Comparison of ENCODE assay signal across 23 cellular contexts in genomic region chr4:83238393-83238792, GRCh38. TPM values are rescaled to one million over a fixed set of nuclear protein-coding genes. Genes with fewer than 3 reads are reported as not detected.
DNase-seq lines count a peak whose midpoint lies in the region; ATAC-seq, FAIRE-seq and TF ChIP-seq lines count a peak whose summit lies in the region.
"Had no signal": no experiment of that assay in that cellular context is flagged by ENCODE, and none has a peak within 500 bp of the region (broad histone marks: within the 10 kb centered on the region; RNA-seq: fewer than 3 reads in every experiment).

No MANE protein-coding gene starts in this region.

- peak overlapping the region; percentile 40 for H2AK9ac ChIP-seq in IMR-90 (replicated peaks; ENCODE audit: low read depth, low read length, poor library complexity)

- H3K9me3 ChIP-seq in IMR-90 (ENCODE audit: control insufficient read depth, insufficient read depth, low read length) (no peaks in the 10 kb centered on the region), K562 (replicated peaks; ENCODE audit: control insufficient read depth, insufficient read depth, low read depth, low read length) (no peaks in the 10 kb centered on the region), spleen (no peaks in the 10 kb centered on the region)
- H3K9me3 ChIP-seq: A549, BE2C had no signal

- H3K4ac ChIP-seq in IMR-90 (ENCODE audit: low read depth, low read length) = no peak overlapping the region

- no peaks in the 10 kb centered on the region for H4K20me1 ChIP-seq in IMR-90 (ENCODE audit: insufficient read depth, low read length)
- H4K20me1 ChIP-seq in K562 (replicated peaks; ENCODE audit: control insufficient read depth, insufficient read depth, low read length) = no peaks in the 10 kb centered on the region
- H4K20me1 ChIP-seq: BLaER1 treated with 17β-estradiol and CSF1 and Interleukin-3, amounts not matched to agents 10 nM and 100 nM had no signal

- H3K27ac Mint-ChIP-seq in stimulated activated naive B cell treated with anti-CD40 and anti-IgM and Interleukin-4, amounts not matched to agents 10 μg/mL and 1 μg/mL and 100 μg/mL, for 72 hours = no peak overlapping the region
- H3K27ac Mint-ChIP-seq: CD4-positive, alpha-beta memory T cell; H9 had no signal

- no peak overlapping the region for H3K18ac ChIP-seq in IMR-90 (ENCODE audit: low read depth, low read length)

- H3K4me3 Mint-ChIP-seq in stimulated activated naive B cell treated with anti-CD40 and anti-IgM and Interleukin-4, amounts not matched to agents 10 μg/mL and 1 μg/mL and 100 μg/mL, for 72 hours = no peak overlapping the region
- H3K4me3 Mint-ChIP-seq: CD4-positive, alpha-beta memory T cell; H9 had no signal

- H3K9ac ChIP-seq in IMR-90 (ENCODE audit: low read depth, low read length) = no peak overlapping the region
- peak overlapping the region in 1 of 2 experiments; percentile 61; a peak in 1 of 4 replicates for H3K9ac ChIP-seq in K562 (ENCODE audit: insufficient read depth in 1 of 2, low read depth in 2 of 2, low read length in 2 of 2)
- H3K9ac ChIP-seq: BLaER1 treated with 17β-estradiol and CSF1 and Interleukin-3, amounts not matched to agents 10 nM and 100 nM; GM23248 had no signal

- no peak for TF ChIP-seq EP300 in K562 (IDR thresholded peaks at IDR 0.05; ENCODE audit: low read length)

- intact Hi-C loops in IMR-90 (cut with micrococcal nuclease) = no loop called here
- intact Hi-C loops in K562 (cut with micrococcal nuclease) = no loop called here
- intact Hi-C loops in spleen (cut with DNase I; ENCODE audit: low total_unique reads) = no loop called here

- no peaks in the 10 kb centered on the region for H3K36me3 ChIP-seq in IMR-90 (ENCODE audit: control insufficient read depth, insufficient read depth, low read length)
- no peaks in the 10 kb centered on the region for H3K36me3 ChIP-seq in K562 (ENCODE audit: control insufficient read depth, insufficient read depth, low read length)
- H3K36me3 ChIP-seq in spleen = no peaks in the 10 kb centered on the region
- H3K36me3 ChIP-seq: BE2C had no signal

- BruUV-seq in IMR-90 (replicated peaks; lab: Mats Ljungman, UMichigan) (no TSS peak), K562 (replicated peaks; lab: Mats Ljungman, UMichigan) (no TSS peak)

- no peak overlapping the region for H2BK20ac ChIP-seq in IMR-90 (ENCODE audit: low read depth, low read length)

- in situ Hi-C loops in IMR-90 (cut with MboI; ENCODE audit: low sequenced_read_pairs) = no loop called here
- in situ Hi-C loops in K562 (cut with MboI) = no loop called here

- WGBS in IMR-90 (ENCODE audit: extremely low coverage in 2 of 2, insufficient read length in 1 of 2), 2 experiments = no CpG with 5 or more reads among the region's 4 CpGs
- WGBS in K562 (ENCODE audit: insufficient coverage, low coverage, missing lambda C conversion rate) = 6% methylated on average over 4 of the region's 4 CpGs
- 96 to 99% (median 97%) methylated on average over 4 of the region's 4 CpGs for WGBS in spleen, 5 donors

- H3K4me1 Mint-ChIP-seq in stimulated activated naive B cell treated with anti-CD40 and anti-IgM and Interleukin-4, amounts not matched to agents 10 μg/mL and 1 μg/mL and 100 μg/mL, for 72 hours = peaks cover 23 to 58% of the 10 kb centered on the region in 2 donors

- H3K4me2 ChIP-seq in IMR-90 (ENCODE audit: low read depth, low read length) (no peak overlapping the region), K562 (ENCODE audit: insufficient read depth, low read length) (peak overlapping the region; percentile 1; the same call in 1 of the 2 replicates)
- H3K4me2 ChIP-seq: A549 had no signal

- no peak for FAIRE-seq in K562 (lab: Jason Lieb, UNC)
- FAIRE-seq: A549, GM19239 had no signal

- H3K14ac ChIP-seq in IMR-90 (replicated peaks; ENCODE audit: low read depth, low read length) = no peak overlapping the region

- no peak overlapping the region for H3K27ac ChIP-seq in IMR-90 (ENCODE audit: insufficient read depth, low read length)
- H3K27ac ChIP-seq in K562 (ENCODE audit: extremely low read depth, low read depth, low read length) = no peak overlapping the region
- H3K27ac ChIP-seq in spleen = no peak overlapping the region
- H3K27ac ChIP-seq: A549, GM23248 had no signal

- no peak overlapping the region for H2AK5ac ChIP-seq in IMR-90 (ENCODE audit: low read depth, low read length)

- no peak overlapping the region for H2BK5ac ChIP-seq in IMR-90 (ENCODE audit: low read depth, low read length, poor library complexity, severe bottlenecking)

- H3K36me3 Mint-ChIP-seq in stimulated activated naive B cell treated with anti-CD40 and anti-IgM and Interleukin-4, amounts not matched to agents 10 μg/mL and 1 μg/mL and 100 μg/mL, for 72 hours = peaks cover 0 to 6% of the 10 kb centered on the region in 2 donors

- H4K8ac ChIP-seq in IMR-90 (ENCODE audit: low read depth in 2 of 2, low read length in 2 of 2) = no peak overlapping the region

- no peaks in the 10 kb centered on the region for H3K27me3 ChIP-seq in IMR-90 (ENCODE audit: control insufficient read depth, insufficient read depth, low read length)
- H3K27me3 ChIP-seq in K562 (ENCODE audit: control insufficient read depth in 2 of 2, insufficient read depth in 2 of 2, low read length in 2 of 2) = peaks cover 0 to 3% of the 10 kb centered on the region in 2 experiments; a peak in 1 of 5 replicates
- H3K27me3 ChIP-seq in spleen (replicated peaks in 1 of 7) = no peaks in the 10 kb centered on the region
- H3K27me3 ChIP-seq: BE2C; BLaER1 treated with 17β-estradiol and CSF1 and Interleukin-3, amounts not matched to agents 10 nM and 100 nM had no signal

- TF ChIP-seq RAD21 in IMR-90 (IDR thresholded peaks at IDR 0.05; ENCODE audit: low read length) (no peak), K562 (CRISPR knock-in tag; conservative IDR thresholded peaks at IDR 0.05 in 1 of 2, IDR thresholded peaks at IDR 0.05 in 1 of 2) (no peak)

- CTCF ChIA-PET in IMR-90 (lab: Yijun Ruan, JAX) = no interaction called here
- CTCF ChIA-PET in K562 (lab: Yijun Ruan, JAX; ENCODE audit: low intra/inter-chr PET ratio) = no interaction called here

- H3K9me1 ChIP-seq in IMR-90 (ENCODE audit: insufficient read depth, low read length) = no peaks in the 10 kb centered on the region; the same call in 1 of the 2 replicates
- H3K9me1 ChIP-seq in K562 (ENCODE audit: control insufficient read depth, insufficient read depth, low read length) = no peaks in the 10 kb centered on the region

- POLR2A ChIA-PET in IMR-90 (lab: Charles Lee; ENCODE audit: unreplicated experiment) = no interaction called here
- POLR2A ChIA-PET in K562 (lab: Yijun Ruan, JAX) = no interaction called here

- H3K23ac ChIP-seq in IMR-90 (ENCODE audit: low read depth, low read length) = no peak overlapping the region

- H3K79me1 ChIP-seq in IMR-90 (ENCODE audit: low read depth in 1 of 2, low read length in 2 of 2) = no peaks in the 10 kb centered on the region

- dilution Hi-C loops in IMR-90 (cut with HindIII; ENCODE audit: low sequenced_read_pairs, unreplicated experiment) = no loop called here

- no peaks in the 10 kb centered on the region for H3K27me3 Mint-ChIP-seq in stimulated activated naive B cell treated with anti-CD40 and anti-IgM and Interleukin-4, amounts not matched to agents 10 μg/mL and 1 μg/mL and 100 μg/mL, for 72 hours
- H3K27me3 Mint-ChIP-seq: CD4-positive, alpha-beta memory T cell had no signal

- no peak overlapping the region for H4K5ac ChIP-seq in IMR-90 (ENCODE audit: low read depth, low read length)

- no peak overlapping the region for H2BK120ac ChIP-seq in IMR-90 (ENCODE audit: low read depth, low read length)

- H3K9me3 Mint-ChIP-seq in stimulated activated naive B cell treated with anti-CD40 and anti-IgM and Interleukin-4, amounts not matched to agents 10 μg/mL and 1 μg/mL and 100 μg/mL, for 72 hours = peaks cover 0 to 1% of the 10 kb centered on the region in 2 donors
- H3K9me3 Mint-ChIP-seq: H9 had no signal

- H2BK15ac ChIP-seq in IMR-90 (ENCODE audit: low read depth, low read length) = no peak overlapping the region

- no peak for TF ChIP-seq CTCF in IMR-90 (conservative IDR thresholded peaks at IDR 0.05; ENCODE audit: low read depth, low read length)
- no peak for TF ChIP-seq CTCF in K562 (IDR thresholded peaks at IDR 0.05 in 2 of 3, conservative IDR thresholded peaks at IDR 0.05 in 1 of 3; ENCODE audit: insufficient read depth in 2 of 3, low read depth in 1 of 3, low read length in 3 of 3)
- TF ChIP-seq CTCF in spleen (IDR thresholded peaks at IDR 0.05 in 8 of 11, conservative IDR thresholded peaks at IDR 0.05 in 3 of 11) = no peak

- no peak for TF ChIP-seq POLR2A in IMR-90 (IDR thresholded peaks at IDR 0.05; ENCODE audit: low read depth, low read length)
- no peak for TF ChIP-seq POLR2A in K562 (conservative IDR thresholded peaks at IDR 0.05)
- no peak for TF ChIP-seq POLR2A in spleen (IDR thresholded peaks at IDR 0.05)

- H3K4me3 ChIP-seq in IMR-90 (ENCODE audit: insufficient read depth, low read depth, low read length) (no peak overlapping the region), K562 (no peak overlapping the region), spleen (no peak overlapping the region)
- H3K4me3 ChIP-seq: A549; BLaER1 treated with 17β-estradiol and CSF1 and Interleukin-3, amounts not matched to agents 10 nM and 100 nM; GM23248 had no signal

- ATAC-seq in IMR-90 (ENCODE audit: low read depth) (no peak), K562 (peak; percentile 71), HG03280 (IDR thresholded peaks at IDR 0.05; ENCODE audit: unreplicated experiment) (no peak)
- ATAC-seq in stimulated activated naive B cell treated with anti-CD40 and anti-IgM and Interleukin-4, amounts not matched to agents 10 μg/mL and 1 μg/mL and 100 μg/mL, for 72 hours (replicated peaks) = no peak
- ATAC-seq: A549, HCT116 had no signal

- no peaks in the 10 kb centered on the region for H3K4me1 ChIP-seq in IMR-90 (ENCODE audit: control insufficient read depth, insufficient read depth, low read length)
- H3K4me1 ChIP-seq in K562 (replicated peaks in 1 of 2; ENCODE audit: control insufficient read depth in 2 of 2, insufficient read depth in 2 of 2, low read length in 2 of 2) = peaks cover 0 to 7% of the 10 kb centered on the region in 2 experiments; a peak in 2 of 5 replicates
- peaks cover 5 to 65% (median 34%) of the 10 kb centered on the region in 6 donors for H3K4me1 ChIP-seq in spleen
- H3K4me1 ChIP-seq: A549, BE2C had no signal

- H2AFZ ChIP-seq in IMR-90 (replicated peaks; ENCODE audit: low read length, poor library complexity) = no peak overlapping the region
- no peak overlapping the region for H2AFZ ChIP-seq in K562 (ENCODE audit: low read depth, low read length)
- H2AFZ ChIP-seq: GM23248 had no signal

- no peaks in the 10 kb centered on the region for H3K79me2 ChIP-seq in K562 (ENCODE audit: control insufficient read depth, insufficient read depth, low read length)

- H3K56ac ChIP-seq in IMR-90 (ENCODE audit: extremely low read depth, insufficient read depth, low read length) = no peak overlapping the region

- H4K91ac ChIP-seq in IMR-90 (ENCODE audit: insufficient read depth, low read depth, low read length) = no peak overlapping the region

- no peak for DNase-seq in IMR-90
- peak; percentile 1 for DNase-seq in OCI-M2 (lab: John Stamatoyannopoulos, UW; ENCODE audit: unreplicated experiment)
- peak in 2 of 4 experiments; percentile 34 to 44 for DNase-seq in K562 (ENCODE audit: extremely low read depth in 1 of 4, low spot score in 3 of 4)
- DNase-seq in left kidney (ENCODE audit: low read depth, low spot score) = peak; percentile 38
- no peak for DNase-seq in stimulated activated naive B cell treated with anti-CD40 and anti-IgM and Interleukin-4, amounts not matched to agents 10 μg/mL and 1 μg/mL and 100 μg/mL, for 72 hours
- no peak for DNase-seq in GDM1 (lab: John Stamatoyannopoulos, UW)
- no peak for DNase-seq in spleen
- DNase-seq: 8988T; ACHN; AML-193; BE2C; Calu3; CD4-positive, alpha-beta memory T cell; COR-L47; DMS53; DMS79 treated with DMSO at 0.1 percent for 48 hours; H9 had no signal

RNA-seq across cellular contexts. Expression of gene COQ2, which starts 46.2 kb away (rescaled TPM):
- total RNA-seq in IMR-90 (2012; rRNA removed) (7.3 and 8.9 TPM in 2 replicates), K562 (2014; rRNA removed) (8.5 and 10.4 TPM in 2 replicates), K562 (2014; rRNA removed; fragmentation: Illumina TruSeq; extraction: Trizol) (11.8 and 13.6 TPM in 2 replicates), K562 (2015; rRNA removed; fragmentation: Illumina TruSeq; extraction: Trizol) (11.9 TPM in 2 replicates), K562 (2021) (11.1 and 11.6 TPM in 2 replicates), spleen (10 to 100 TPM; 16.2 to 26.9 (median 24.1) TPM)
- polyA plus RNA-seq in IMR-90 (2012; rRNA removed) (7.4 and 7.9 TPM in 2 replicates), K562 (2011; rRNA removed) (8.9 and 13.5 TPM in 2 replicates), K562 (2014; fragmentation: Illumina TruSeq; extraction: Trizol) (11.4 and 13.4 TPM in 2 replicates), K562 (2014; fragmentation: Nextera tagmentation; extraction: Ambion mirVana) (1 to 10 TPM; 1.9 to 2.9 TPM), K562 (2014; rRNA removed) (12.9 and 13.2 TPM in 2 replicates), spleen (1 to 10 TPM; 5.4 to 9.1 (median 8.2) TPM)
- polyA plus RNA-seq in IMR-90 (2012; cell fraction: cytosol; rRNA removed) = 3.7 TPM in 2 replicates
- polyA plus RNA-seq in IMR-90 (2012; cell fraction: nucleus; rRNA removed; ENCODE audit: low replicate concordance) = 1.1 and 3.2 TPM in 2 replicates
- 13.2 and 17.0 TPM in 2 replicates for total RNA-seq in K562 (2011; cell fraction: chromatin; rRNA removed; ENCODE audit: low replicate concordance)
- total RNA-seq in K562 (2011; cell fraction: nucleolus; rRNA removed) = 10.5 and 11.4 TPM in 2 replicates
- total RNA-seq in K562 (2011; cell fraction: nucleoplasm; rRNA removed) = 15.1 and 18.4 TPM in 2 replicates
- 8.6 and 10.7 TPM in 2 replicates for polyA plus RNA-seq in K562 (2011; cell fraction: cytosol; rRNA removed)
- polyA plus RNA-seq in K562 (2011; cell fraction: nucleus; rRNA removed) = 5.1 and 5.7 TPM in 2 replicates
- 6.8 and 7.5 TPM in 2 replicates for polyA plus RNA-seq in K562 (2012)
- polyA minus RNA-seq in K562 (2011; rRNA and poly(A)+ RNA removed) = 11.6 and 13.2 TPM in 2 replicates
- polyA minus RNA-seq in K562 (2011; cell fraction: cytosol; rRNA and poly(A)+ RNA removed) = 4.0 and 4.3 TPM in 2 replicates
- polyA minus RNA-seq in K562 (2011; cell fraction: nucleus; rRNA and poly(A)+ RNA removed) = 7.6 and 7.8 TPM in 2 replicates

Comparison
In these comparisons a context has a peak if more than half of its experiments do, and no peak if none do; other contexts are left out.
1. DNase-seq: peak in OCI-M2 (single experiment) and left kidney (single experiment); none in IMR-90 (single experiment), stimulated activated naive B cell treated with anti-CD40 and anti-IgM and Interleukin-4, amounts not matched to agents 10 μg/mL and 1 μg/mL and 100 μg/mL, for 72 hours (single experiment), GDM1 (single experiment) and spleen (single experiment).